Comparison of ENCODE assay signal across 9 cellular contexts in genomic region chr15:47961401-47962090, GRCh38.
DNase-seq lines count a peak whose midpoint lies in the region; ATAC-seq, FAIRE-seq and TF ChIP-seq lines count a peak whose summit lies in the region.
"Had no signal": no experiment of that assay in that cellular context is flagged by ENCODE, and none has a peak within 500 bp of the region (broad histone marks: within the 10 kb centered on the region; RNA-seq: fewer than 3 reads in every experiment).

No MANE protein-coding gene starts in this region.

- H3K4me1 ChIP-seq in pancreas (no peaks in the 10 kb centered on the region), sigmoid colon (no peaks in the 10 kb centered on the region), lower lobe of right lung (no peaks in the 10 kb centered on the region)

- FAIRE-seq in GM18507 (lab: Jason Lieb, UNC) (peak; percentile 97), pancreas (lab: Jason Lieb, UNC) (no peak)

- peak overlapping the region; percentile 34 for H3K4me3 Mint-ChIP-seq in activated T-helper 1 cell treated with anti-CD3 and anti-CD28 coated beads, Interleukin-12 subunit alpha, Interleukin-12 subunit beta, Interleukin-2, Interleukin-4 antibody, amounts not matched to agents 30 ng/mL and 10 ng/mL and 1 ng/mL, durations not matched to agents 14 hours and 24 hours and 36 hours
- H3K4me3 Mint-ChIP-seq: activated naive CD8-positive, alpha-beta T cell had no signal

- H3K9me3 Mint-ChIP-seq in activated T-helper 1 cell treated with anti-CD3 and anti-CD28 coated beads, Interleukin-12 subunit alpha, Interleukin-12 subunit beta, Interleukin-2, Interleukin-4 antibody, amounts not matched to agents 30 ng/mL and 10 ng/mL and 1 ng/mL, durations not matched to agents 14 hours and 24 hours and 36 hours: no peaks in the 10 kb centered on the region

- H3K27me3 ChIP-seq in pancreas: no peaks in the 10 kb centered on the region
- no peaks in the 10 kb centered on the region for H3K27me3 ChIP-seq in sigmoid colon
- no peaks in the 10 kb centered on the region for H3K27me3 ChIP-seq in lower lobe of right lung (ENCODE audit: low read depth)

- TF ChIP-seq CTCF in pancreas (IDR thresholded peaks at IDR 0.05): no peak
- TF ChIP-seq CTCF in sigmoid colon (IDR thresholded peaks at IDR 0.05): no peak
- no peak for TF ChIP-seq CTCF in lower lobe of right lung (IDR thresholded peaks at IDR 0.05)

- peak; percentile 37 for DNase-seq in GM18507 (ENCODE audit: extremely low spot score, insufficient read length, low read depth)
- peak; percentile 28 for DNase-seq in activated T-helper 1 cell treated with anti-CD3 and anti-CD28 coated beads, Interleukin-12 subunit alpha, Interleukin-12 subunit beta, Interleukin-2, Interleukin-4 antibody, amounts not matched to agents 30 ng/mL and 10 ng/mL and 1 ng/mL, durations not matched to agents 14 hours and 24 hours and 36 hours (ENCODE audit: low spot score)
- DNase-seq in pancreas: no peak
- no peak for DNase-seq in kidney tubule cell (ENCODE audit: low spot score)
- DNase-seq in sigmoid colon: no peak
- no peak for DNase-seq in lower lobe of right lung

- no peak for TF ChIP-seq EP300 in sigmoid colon (IDR thresholded peaks at IDR 0.05)

- peaks cover 3% of the 10 kb centered on the region for H3K27me3 Mint-ChIP-seq in activated T-helper 1 cell treated with anti-CD3 and anti-CD28 coated beads, Interleukin-12 subunit alpha, Interleukin-12 subunit beta, Interleukin-2, Interleukin-4 antibody, amounts not matched to agents 30 ng/mL and 10 ng/mL and 1 ng/mL, durations not matched to agents 14 hours and 24 hours and 36 hours (ENCODE audit: insufficient read depth)

- peaks cover 34% of the 10 kb centered on the region for H3K4me1 Mint-ChIP-seq in activated T-helper 1 cell treated with anti-CD3 and anti-CD28 coated beads, Interleukin-12 subunit alpha, Interleukin-12 subunit beta, Interleukin-2, Interleukin-4 antibody, amounts not matched to agents 30 ng/mL and 10 ng/mL and 1 ng/mL, durations not matched to agents 14 hours and 24 hours and 36 hours (ENCODE audit: low read depth)

- H3K36me3 ChIP-seq in pancreas: no peaks in the 10 kb centered on the region
- no peaks in the 10 kb centered on the region for H3K36me3 ChIP-seq in sigmoid colon
- no peaks in the 10 kb centered on the region for H3K36me3 ChIP-seq in lower lobe of right lung

- no peaks in the 10 kb centered on the region for H3K36me3 Mint-ChIP-seq in activated T-helper 1 cell treated with anti-CD3 and anti-CD28 coated beads, Interleukin-12 subunit alpha, Interleukin-12 subunit beta, Interleukin-2, Interleukin-4 antibody, amounts not matched to agents 30 ng/mL and 10 ng/mL and 1 ng/mL, durations not matched to agents 14 hours and 24 hours and 36 hours (ENCODE audit: low read depth)
- H3K36me3 Mint-ChIP-seq: activated naive CD8-positive, alpha-beta T cell had no signal

- no peak for TF ChIP-seq POLR2A in sigmoid colon (IDR thresholded peaks at IDR 0.05)

- no peaks in the 10 kb centered on the region for H3K9me3 ChIP-seq in pancreas
- H3K9me3 ChIP-seq in sigmoid colon: no peaks in the 10 kb centered on the region
- H3K9me3 ChIP-seq in lower lobe of right lung: no peaks in the 10 kb centered on the region

- peak overlapping the region; percentile 71 for H3K27ac Mint-ChIP-seq in activated T-helper 1 cell treated with anti-CD3 and anti-CD28 coated beads, Interleukin-12 subunit alpha, Interleukin-12 subunit beta, Interleukin-2, Interleukin-4 antibody, amounts not matched to agents 30 ng/mL and 10 ng/mL and 1 ng/mL, durations not matched to agents 14 hours and 24 hours and 36 hours
- H3K27ac Mint-ChIP-seq: activated naive CD8-positive, alpha-beta T cell had no signal

- 92 to 93% methylated on average over 9 of the region's 9 CpGs for WGBS in pancreas, 2 donors
- WGBS in sigmoid colon, 2 donors: 63 to 85% methylated on average over 9 of the region's 9 CpGs

- intact Hi-C loops in activated T-helper 1 cell treated with anti-CD3 and anti-CD28 coated beads, Interleukin-12 subunit alpha, Interleukin-12 subunit beta, Interleukin-2, Interleukin-4 antibody, amounts not matched to agents 30 ng/mL and 10 ng/mL and 1 ng/mL, durations not matched to agents 14 hours and 24 hours and 36 hours (cut with micrococcal nuclease): loop anchor here (1.0 kb wide), 1 partner anchor 147 kb away; no protein-coding TSS in a partner anchor
- intact Hi-C loops in pancreas (cut with DNase I) (no loop called here), sigmoid colon (cut with DNase I) (no loop called here), lower lobe of right lung (cut with DNase I) (no loop called here)

- peak; percentile 93 for ATAC-seq in GM21423 (IDR thresholded peaks at IDR 0.05; ENCODE audit: unreplicated experiment)
- peak; percentile 90 for ATAC-seq in HG03378 (IDR thresholded peaks at IDR 0.05; ENCODE audit: unreplicated experiment)
- ATAC-seq in pancreas: no peak
- ATAC-seq in lower lobe of right lung: no peak

- H3K27ac ChIP-seq in pancreas (no peak overlapping the region), sigmoid colon (no peak overlapping the region), lower lobe of right lung (no peak overlapping the region)

- H3K4me3 ChIP-seq in pancreas: no peak overlapping the region
- no peak overlapping the region for H3K4me3 ChIP-seq in sigmoid colon
- H3K4me3 ChIP-seq in lower lobe of right lung: no peak overlapping the region

Comparison
In these comparisons a context has a peak if more than half of its experiments do, and no peak if none do; other contexts are left out.
1. DNase-seq: peak in GM18507 (single experiment) and activated T-helper 1 cell treated with anti-CD3 and anti-CD28 coated beads, Interleukin-12 subunit alpha, Interleukin-12 subunit beta, Interleukin-2, Interleukin-4 antibody, amounts not matched to agents 30 ng/mL and 10 ng/mL and 1 ng/mL, durations not matched to agents 14 hours and 24 hours and 36 hours (single experiment); none in pancreas (0 of 6), kidney tubule cell (single experiment), sigmoid colon (single experiment) and lower lobe of right lung (single experiment).
2. ATAC-seq: peak in GM21423 (single experiment) and HG03378 (single experiment); none in pancreas (0 of 4) and lower lobe of right lung (0 of 2).